ENCODE assay signal across 16 cellular contexts in the genomic region with DNA sequence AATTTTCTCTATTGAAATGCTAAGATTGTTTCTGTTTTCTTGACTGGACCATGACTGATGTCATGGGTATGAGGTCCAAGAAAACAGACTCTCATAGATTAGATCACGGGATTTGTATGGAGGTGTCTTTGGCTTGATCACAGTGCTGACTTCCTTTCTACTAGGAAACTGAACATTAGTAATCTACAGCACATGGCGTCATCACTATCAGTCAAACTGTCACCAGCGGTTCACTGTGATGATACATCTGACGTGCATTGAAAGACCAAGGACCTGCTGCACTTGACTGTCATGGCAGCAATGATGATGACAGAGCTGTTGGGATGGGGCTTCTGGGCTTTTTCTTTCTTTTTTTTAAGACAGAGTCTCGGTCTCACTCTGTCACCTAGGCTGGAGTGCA.
"Had no signal": no experiment of that assay in that cellular context is flagged by ENCODE, and none has a peak within 500 bp of the region (broad histone marks: within the 10 kb centered on the region; RNA-seq: fewer than 3 reads in every experiment).

No MANE protein-coding gene starts in this region.

- H3K27ac Mint-ChIP-seq: activated CD8-positive, alpha-beta T cell treated with anti-CD3 and anti-CD28 coated beads for 36 hours; activated naive CD4-positive, alpha-beta T cell treated with anti-CD3 and anti-CD28 coated beads for 36 hours; activated T-cell treated with anti-CD3 and anti-CD28 coated beads, Interleukin-2, amount 50 U/mL, for 24 hours; mesothelial cell of epicardium; nephron; stimulated activated naive B cell treated with anti-CD40 and anti-IgM and Interleukin-4, amounts not matched to agents 10 μg/mL and 1 μg/mL and 100 μg/mL, for 72 hours had no signal

- DNase-seq: activated CD8-positive, alpha-beta T cell treated with anti-CD3 and anti-CD28 coated beads for 36 hours; activated naive CD4-positive, alpha-beta T cell treated with anti-CD3 and anti-CD28 coated beads for 36 hours; activated T-cell treated with anti-CD3 and anti-CD28 coated beads, Interleukin-2, amount 50 U/mL, for 24 hours; anterior cingulate cortex; cerebellar nuclear complex; cortex of kidney; left cardiac atrium; lower lobe of right lung; small intestine; stimulated activated CD4-positive, alpha-beta T cell treated with anti-CD3 and anti-CD28 coated beads, Interleukin-4, amount 100 ng/mL, for 4 hours; stimulated activated naive B cell treated with anti-CD40 and anti-IgM and Interleukin-4, amounts not matched to agents 10 μg/mL and 1 μg/mL and 100 μg/mL, for 72 hours; T1000; thyroid gland had no signal

- H3K27me3 Mint-ChIP-seq: activated CD8-positive, alpha-beta T cell treated with anti-CD3 and anti-CD28 coated beads for 36 hours; activated T-cell treated with anti-CD3 and anti-CD28 coated beads, Interleukin-2, amount 50 U/mL, for 24 hours had no signal

- H3K4me3 Mint-ChIP-seq: activated CD8-positive, alpha-beta T cell treated with anti-CD3 and anti-CD28 coated beads for 36 hours; activated naive CD4-positive, alpha-beta T cell treated with anti-CD3 and anti-CD28 coated beads for 36 hours; activated T-cell treated with anti-CD3 and anti-CD28 coated beads, Interleukin-2, amount 50 U/mL, for 24 hours; mesothelial cell of epicardium; nephron; stimulated activated naive B cell treated with anti-CD40 and anti-IgM and Interleukin-4, amounts not matched to agents 10 μg/mL and 1 μg/mL and 100 μg/mL, for 72 hours had no signal

- ATAC-seq: activated CD8-positive, alpha-beta T cell treated with anti-CD3 and anti-CD28 coated beads for 36 hours; left cardiac atrium; lower lobe of right lung; right lobe of liver; stimulated activated naive B cell treated with anti-CD40 and anti-IgM and Interleukin-4, amounts not matched to agents 10 μg/mL and 1 μg/mL and 100 μg/mL, for 72 hours had no signal

- H3K4me1 Mint-ChIP-seq: stimulated activated naive B cell treated with anti-CD40 and anti-IgM and Interleukin-4, amounts not matched to agents 10 μg/mL and 1 μg/mL and 100 μg/mL, for 72 hours had no signal
